11 cellular contexts compared by ENCODE assay signal in genomic region chr15:85742186-85742751, GRCh38. TPM values are rescaled to one million over a fixed set of nuclear protein-coding genes. Genes with fewer than 3 reads are reported as not detected.
DNase-seq lines count a peak whose midpoint lies in the region; ATAC-seq and TF ChIP-seq lines count a peak whose summit lies in the region.
"Had no signal": no experiment of that assay in that cellular context is flagged by ENCODE, and none has a peak within 500 bp of the region (broad histone marks: within the 10 kb centered on the region; RNA-seq: fewer than 3 reads in every experiment).

No MANE protein-coding gene starts in this region.

- ATAC-seq in memory B cell (ENCODE audit: low read depth) (no peak), HG02642 (IDR thresholded peaks at IDR 0.05; ENCODE audit: poor library complexity, unreplicated experiment) (no peak), mucosa of descending colon (no peak)

- no peak overlapping the region for H3K4me3 ChIP-seq in uterus
- H3K4me3 ChIP-seq in mucosa of descending colon = no peak overlapping the region

- peak overlapping the region; percentile 65 for H3K27ac Mint-ChIP-seq in activated naive CD4-positive, alpha-beta T cell treated with anti-CD3 and anti-CD28 coated beads, Interleukin-2, amount 50 U/mL, for 24 hours
- H3K27ac Mint-ChIP-seq in activated naive CD4-positive, alpha-beta T cell treated with anti-CD3 and anti-CD28 coated beads, Interleukin-2, amount 10 ng/mL, durations not matched to agents 7 days and 5 days = no peak overlapping the region
- H3K27ac Mint-ChIP-seq in brain = peak overlapping the region; percentile 39 to 90 (median 84)
- H3K27ac Mint-ChIP-seq in memory B cell = peak overlapping the region; percentile 16

- H3K36me3 Mint-ChIP-seq in activated naive CD4-positive, alpha-beta T cell treated with anti-CD3 and anti-CD28 coated beads, Interleukin-2, amount 50 U/mL, for 24 hours = peaks cover 8% of the 10 kb centered on the region
- peaks cover 65% of the 10 kb centered on the region for H3K36me3 Mint-ChIP-seq in activated naive CD4-positive, alpha-beta T cell treated with anti-CD3 and anti-CD28 coated beads, Interleukin-2, amount 10 ng/mL, durations not matched to agents 7 days and 5 days
- H3K36me3 Mint-ChIP-seq in brain = peaks cover 90% of the 10 kb centered on the region
- peaks cover 30% of the 10 kb centered on the region for H3K36me3 Mint-ChIP-seq in memory B cell

- no peak for TF ChIP-seq CTCF in brain (conservative IDR thresholded peaks at IDR 0.05)
- no peak for TF ChIP-seq CTCF in uterus (IDR thresholded peaks at IDR 0.05)
- TF ChIP-seq CTCF in mucosa of descending colon (IDR thresholded peaks at IDR 0.05) = no peak

- intact Hi-C loops in uterus (cut with DNase I; ENCODE audit: low total_unique reads) (no loop called here), mucosa of descending colon (cut with DNase I, micrococcal nuclease) (no loop called here)

- CTCF ChIA-PET in activated naive CD4-positive, alpha-beta T cell treated with anti-CD3 and anti-CD28 coated beads, Interleukin-2, amount 10 ng/mL, durations not matched to agents 7 days and 5 days (lab: Charles Lee) = interaction anchor here (1.3 to 2.7 kb wide), 2 partner anchors 98 to 99 kb away, joined by 3 to 8 read pairs; no protein-coding TSS in a partner anchor

- no peak overlapping the region for H3K4me3 Mint-ChIP-seq in activated naive CD4-positive, alpha-beta T cell treated with anti-CD3 and anti-CD28 coated beads, Interleukin-2, amount 50 U/mL, for 24 hours
- no peak overlapping the region for H3K4me3 Mint-ChIP-seq in activated naive CD4-positive, alpha-beta T cell treated with anti-CD3 and anti-CD28 coated beads, Interleukin-2, amount 10 ng/mL, durations not matched to agents 7 days and 5 days
- peak overlapping the region in 3 of 5 experiments; percentile 6 to 52 (median 8) for H3K4me3 Mint-ChIP-seq in brain
- H3K4me3 Mint-ChIP-seq in memory B cell = no peak overlapping the region

- DNase-seq in activated naive CD4-positive, alpha-beta T cell treated with anti-CD3 and anti-CD28 coated beads, Interleukin-2, amount 10 ng/mL, durations not matched to agents 7 days and 5 days = no peak
- no peak for DNase-seq in memory B cell (ENCODE audit: low spot score in 2 of 2)
- peak in 1 of 2 donors; percentile 44 for DNase-seq in uterus
- no peak for DNase-seq in NOMO-1 treated with dmso at 0.1 percent for 144 hours (lab: John Stamatoyannopoulos, UW; ENCODE audit: unreplicated experiment)
- no peak for DNase-seq in mucosa of descending colon
- DNase-seq: activated CD4-positive, CD25-positive, alpha-beta regulatory T cell; Caco-2; NCI-H226 had no signal

- H3K27me3 ChIP-seq in uterus = no peaks in the 10 kb centered on the region

- H3K27ac ChIP-seq in uterus = peak overlapping the region; percentile 58 to 62

- H3K9me3 ChIP-seq in uterus (no peaks in the 10 kb centered on the region), mucosa of descending colon (no peaks in the 10 kb centered on the region)
- H3K9me3 ChIP-seq: Caco-2 had no signal

- no peaks in the 10 kb centered on the region for H3K9me3 Mint-ChIP-seq in activated naive CD4-positive, alpha-beta T cell treated with anti-CD3 and anti-CD28 coated beads, Interleukin-2, amount 50 U/mL, for 24 hours
- H3K9me3 Mint-ChIP-seq in activated naive CD4-positive, alpha-beta T cell treated with anti-CD3 and anti-CD28 coated beads, Interleukin-2, amount 10 ng/mL, durations not matched to agents 7 days and 5 days = no peaks in the 10 kb centered on the region
- H3K9me3 Mint-ChIP-seq in brain (no peaks in the 10 kb centered on the region), memory B cell (no peaks in the 10 kb centered on the region)

- no peak for TF ChIP-seq POLR2A in uterus (IDR thresholded peaks at IDR 0.05)

- H3K4me1 ChIP-seq in uterus = peaks cover 0 to 7% of the 10 kb centered on the region in 2 donors
- H3K4me1 ChIP-seq in mucosa of descending colon (ENCODE audit: low read depth) = no peaks in the 10 kb centered on the region
- H3K4me1 ChIP-seq: Caco-2 had no signal

- H3K27me3 Mint-ChIP-seq in activated naive CD4-positive, alpha-beta T cell treated with anti-CD3 and anti-CD28 coated beads, Interleukin-2, amount 50 U/mL, for 24 hours = no peaks in the 10 kb centered on the region
- H3K27me3 Mint-ChIP-seq in activated naive CD4-positive, alpha-beta T cell treated with anti-CD3 and anti-CD28 coated beads, Interleukin-2, amount 10 ng/mL, durations not matched to agents 7 days and 5 days = no peaks in the 10 kb centered on the region
- H3K27me3 Mint-ChIP-seq in brain (no peaks in the 10 kb centered on the region), memory B cell (no peaks in the 10 kb centered on the region)

- H3K36me3 ChIP-seq in uterus = no peaks in the 10 kb centered on the region
- H3K36me3 ChIP-seq in mucosa of descending colon (ENCODE audit: low read depth) = peaks cover 13% of the 10 kb centered on the region

- H3K4me1 Mint-ChIP-seq in activated naive CD4-positive, alpha-beta T cell treated with anti-CD3 and anti-CD28 coated beads, Interleukin-2, amount 50 U/mL, for 24 hours = no peaks in the 10 kb centered on the region
- H3K4me1 Mint-ChIP-seq in activated naive CD4-positive, alpha-beta T cell treated with anti-CD3 and anti-CD28 coated beads, Interleukin-2, amount 10 ng/mL, durations not matched to agents 7 days and 5 days = no peaks in the 10 kb centered on the region
- H3K4me1 Mint-ChIP-seq in brain (peaks cover 74% of the 10 kb centered on the region), memory B cell (no peaks in the 10 kb centered on the region)

RNA-seq across cellular contexts. Expression of gene KLHL25, which starts 52.5 kb away (rescaled TPM):
- 14.7 TPM for polyA plus RNA-seq in brain (ENCODE audit: insufficient read depth, low read depth, low replicate concordance)
- 10 to 100 TPM in 2 of 4 donors, 1 to 10 TPM in 2; 6.2 to 19.5 (median 11.9) TPM for total RNA-seq in uterus
- total RNA-seq in mucosa of descending colon = 1 to 10 TPM; 7.4 to 8.8 (median 7.7) TPM

Comparison
In these comparisons a context has a peak if more than half of its experiments do, and no peak if none do; other contexts are left out.
1. H3K4me3 Mint-ChIP-seq: peak in brain (3 of 5); none in activated naive CD4-positive, alpha-beta T cell treated with anti-CD3 and anti-CD28 coated beads, Interleukin-2, amount 50 U/mL, for 24 hours (single experiment), activated naive CD4-positive, alpha-beta T cell treated with anti-CD3 and anti-CD28 coated beads, Interleukin-2, amount 10 ng/mL, durations not matched to agents 7 days and 5 days (single experiment) and memory B cell (single experiment).